Comparison of ENCODE assay signal across 8 cellular contexts in genomic region chr12:57845478-57846284, GRCh38. TPM values are rescaled to one million over a fixed set of nuclear protein-coding genes. Genes with fewer than 3 reads are reported as not detected.
A peak's percentile ranks its signal among the peaks of the same experiment; 100 is the strongest.
DNase-seq lines count a peak whose midpoint lies in the region; ATAC-seq and TF ChIP-seq lines count a peak whose summit lies in the region.

No MANE protein-coding gene starts in this region.

- peak overlapping the region; percentile 96 for H3K4me2 ChIP-seq in OCI-LY3 (ENCODE audit: low read length)

- DNase-seq in NCI-H2227 (lab: John Stamatoyannopoulos, UW; ENCODE audit: unreplicated experiment) (peak; percentile 47), NCI-H2227 treated with DMSO at 0.1 percent for 48 hours (lab: John Stamatoyannopoulos, UW) (no peak), fibroblast of mammary gland (ENCODE audit: low read depth) (no peak)
- peak; percentile 44 for DNase-seq in activated T-helper 2 cell treated with anti-CD3 and anti-CD28 coated beads, Interferon-gamma antibody, Interleukin-2, Interleukin-4, amounts not matched to agents 10 μg/mL and 5 μg/mL and 100 μg/mL, durations not matched to agents 14 hours and 24 hours and 36 hours (ENCODE audit: low spot score)
- DNase-seq in naive thymus-derived CD8-positive, alpha-beta T cell: peak; percentile 33 to 74 (median 61)

- peaks cover 19% of the 10 kb centered on the region for H3K27me3 Mint-ChIP-seq in activated T-helper 2 cell treated with anti-CD3 and anti-CD28 coated beads, Interferon-gamma antibody, Interleukin-2, Interleukin-4, amounts not matched to agents 10 μg/mL and 5 μg/mL and 100 μg/mL, durations not matched to agents 14 hours and 24 hours and 36 hours (ENCODE audit: low read depth)
- H3K27me3 Mint-ChIP-seq in naive thymus-derived CD8-positive, alpha-beta T cell: no peaks in the 10 kb centered on the region

- peaks cover 34% of the 10 kb centered on the region for H3K4me1 ChIP-seq in OCI-LY3 (ENCODE audit: low read length)

- H3K9me3 ChIP-seq in OCI-LY3 (ENCODE audit: insufficient read depth, low read length): no peaks in the 10 kb centered on the region

- POLR2A ChIA-PET in naive thymus-derived CD8-positive, alpha-beta T cell (lab: Charles Lee): interaction anchor here (0.7 to 7.2 kb wide), 15 partner anchors 11 to 325 kb away, joined by 3 to 84 read pairs (median 6); partner anchors contain the start of genes ATP23, AVIL, CDK4 and DDIT3

- peak; percentile 37 for ATAC-seq in HG02943 (IDR thresholded peaks at IDR 0.05; ENCODE audit: low read depth, unreplicated experiment)
- ATAC-seq in naive thymus-derived CD8-positive, alpha-beta T cell: peak; percentile 35 to 55

- H3K27ac Mint-ChIP-seq in activated T-helper 2 cell treated with anti-CD3 and anti-CD28 coated beads, Interferon-gamma antibody, Interleukin-2, Interleukin-4, amounts not matched to agents 10 μg/mL and 5 μg/mL and 100 μg/mL, durations not matched to agents 14 hours and 24 hours and 36 hours: peak overlapping the region; percentile 38
- peak overlapping the region in 9 of 10 donors; percentile 90 to 99 (median 92) for H3K27ac Mint-ChIP-seq in naive thymus-derived CD8-positive, alpha-beta T cell

- peak overlapping the region; percentile 77 for H3K4me3 Mint-ChIP-seq in activated T-helper 2 cell treated with anti-CD3 and anti-CD28 coated beads, Interferon-gamma antibody, Interleukin-2, Interleukin-4, amounts not matched to agents 10 μg/mL and 5 μg/mL and 100 μg/mL, durations not matched to agents 14 hours and 24 hours and 36 hours (ENCODE audit: low read depth)
- peak overlapping the region; percentile 82 to 96 (median 90) for H3K4me3 Mint-ChIP-seq in naive thymus-derived CD8-positive, alpha-beta T cell

- peak overlapping the region; percentile 89 for H3K4me3 ChIP-seq in OCI-LY3 (ENCODE audit: low read length)
- H3K4me3 ChIP-seq in fibroblast of mammary gland (ENCODE audit: control insufficient read depth, low read depth, low read length): peak overlapping the region; percentile 91

- peaks cover 5% of the 10 kb centered on the region for H3K36me3 ChIP-seq in OCI-LY3 (replicated peaks; ENCODE audit: low read depth, low read length)

- peaks cover 8% of the 10 kb centered on the region for H3K36me3 Mint-ChIP-seq in activated T-helper 2 cell treated with anti-CD3 and anti-CD28 coated beads, Interferon-gamma antibody, Interleukin-2, Interleukin-4, amounts not matched to agents 10 μg/mL and 5 μg/mL and 100 μg/mL, durations not matched to agents 14 hours and 24 hours and 36 hours (ENCODE audit: low read depth)
- H3K36me3 Mint-ChIP-seq in naive thymus-derived CD8-positive, alpha-beta T cell: peaks cover 0 to 10% (median 0%) of the 10 kb centered on the region in 3 donors

- H3K4me1 Mint-ChIP-seq in activated T-helper 2 cell treated with anti-CD3 and anti-CD28 coated beads, Interferon-gamma antibody, Interleukin-2, Interleukin-4, amounts not matched to agents 10 μg/mL and 5 μg/mL and 100 μg/mL, durations not matched to agents 14 hours and 24 hours and 36 hours (ENCODE audit: low read depth): peaks cover 37% of the 10 kb centered on the region
- H3K4me1 Mint-ChIP-seq in naive thymus-derived CD8-positive, alpha-beta T cell: peaks cover 31 to 53% (median 46%) of the 10 kb centered on the region in 4 donors

- TF ChIP-seq CTCF in OCI-LY3 (IDR thresholded peaks at IDR 0.05; ENCODE audit: low read depth, low read length) (no peak), fibroblast of mammary gland (conservative IDR thresholded peaks at IDR 0.05; ENCODE audit: control insufficient read depth, insufficient read depth, low read depth, low read length) (no peak)

- H3K27me3 ChIP-seq in OCI-LY3 (ENCODE audit: low read depth, low read length): peaks cover 13% of the 10 kb centered on the region

- intact Hi-C loops in activated T-helper 2 cell treated with anti-CD3 and anti-CD28 coated beads, Interferon-gamma antibody, Interleukin-2, Interleukin-4, amounts not matched to agents 10 μg/mL and 5 μg/mL and 100 μg/mL, durations not matched to agents 14 hours and 24 hours and 36 hours (cut with micrococcal nuclease): loop anchor here (1.0 to 5.0 kb wide), 7 partner anchors 7 to 323 kb away; partner anchors contain the start of genes DDIT3, MBD6 and TSFM

- H2AFZ ChIP-seq in OCI-LY3 (ENCODE audit: low read depth, low read length): no peak overlapping the region

- H3K9ac ChIP-seq in OCI-LY3 (ENCODE audit: low read length): peak overlapping the region; percentile 90

- H3K27ac ChIP-seq in OCI-LY3 (ENCODE audit: low read length): peak overlapping the region; percentile 71
- H3K27ac ChIP-seq in temporal lobe (ENCODE audit: low read depth, low read length): peak overlapping the region; percentile 99

- no peaks in the 10 kb centered on the region for H3K9me3 Mint-ChIP-seq in activated T-helper 2 cell treated with anti-CD3 and anti-CD28 coated beads, Interferon-gamma antibody, Interleukin-2, Interleukin-4, amounts not matched to agents 10 μg/mL and 5 μg/mL and 100 μg/mL, durations not matched to agents 14 hours and 24 hours and 36 hours
- H3K9me3 Mint-ChIP-seq in naive thymus-derived CD8-positive, alpha-beta T cell: no peaks in the 10 kb centered on the region

- peaks cover 56% of the 10 kb centered on the region for H3K79me2 ChIP-seq in OCI-LY3 (ENCODE audit: low read length)

- H4K20me1 ChIP-seq in OCI-LY3 (ENCODE audit: insufficient read depth, low read length): peaks cover 41% of the 10 kb centered on the region

RNA-seq across cellular contexts. Expression of gene CTDSP2, which starts 0.8 kb away (rescaled TPM):
- total RNA-seq in activated T-helper 2 cell treated with anti-CD3 and anti-CD28 coated beads, Interferon-gamma antibody, Interleukin-2, Interleukin-4, amounts not matched to agents 10 μg/mL and 5 μg/mL and 100 μg/mL, durations not matched to agents 14 hours and 24 hours and 36 hours: 62.5 and 65.2 TPM in 2 replicates
- 100 to 1,000 TPM; 258 to 262 TPM for total RNA-seq in naive thymus-derived CD8-positive, alpha-beta T cell
- 10 to 100 TPM; 51.4 to 81.2 (median 71.5) TPM for polyA plus RNA-seq in naive thymus-derived CD8-positive, alpha-beta T cell
- 22.9 TPM for total RNA-seq in temporal lobe

RNA-seq across cellular contexts. Expression of gene AVIL, which starts 27.1 kb away (rescaled TPM):
- 0.37 and 0.50 TPM in 2 replicates for total RNA-seq in activated T-helper 2 cell treated with anti-CD3 and anti-CD28 coated beads, Interferon-gamma antibody, Interleukin-2, Interleukin-4, amounts not matched to agents 10 μg/mL and 5 μg/mL and 100 μg/mL, durations not matched to agents 14 hours and 24 hours and 36 hours
- total RNA-seq in naive thymus-derived CD8-positive, alpha-beta T cell: 10 to 100 TPM; 13.4 to 16.8 TPM
- polyA plus RNA-seq in naive thymus-derived CD8-positive, alpha-beta T cell: under 1 TPM; 0.11 to 0.80 (median 0.13) TPM
- 1.2 TPM for total RNA-seq in temporal lobe

Comparison
In these comparisons a context has a peak if more than half of its experiments do, and no peak if none do; other contexts are left out.
1. DNase-seq: peak in NCI-H2227 (single experiment), activated T-helper 2 cell treated with anti-CD3 and anti-CD28 coated beads, Interferon-gamma antibody, Interleukin-2, Interleukin-4, amounts not matched to agents 10 μg/mL and 5 μg/mL and 100 μg/mL, durations not matched to agents 14 hours and 24 hours and 36 hours (single experiment) and naive thymus-derived CD8-positive, alpha-beta T cell (10 of 10); none in NCI-H2227 treated with DMSO at 0.1 percent for 48 hours (single experiment) and fibroblast of mammary gland (single experiment).